Comparison of ENCODE assay signal across 11 cellular contexts in genomic region chrX:98077440-98077839, GRCh38.
"Had no signal": no experiment of that assay in that cellular context is flagged by ENCODE, and none has a peak within 500 bp of the region (broad histone marks: within the 10 kb centered on the region; RNA-seq: fewer than 3 reads in every experiment).

No MANE protein-coding gene starts in this region.

- H3K36me3 ChIP-seq: HAP-1 had no signal

- H3K4me1 ChIP-seq: HAP-1 had no signal

- H3K9me3 Mint-ChIP-seq: HFFc6 had no signal

- H3K9me3 ChIP-seq: HAP-1 had no signal

- H3K27ac Mint-ChIP-seq: GM23338, H9, HFFc6 had no signal

- FAIRE-seq: H1, H54 had no signal

- H3K4me2 ChIP-seq: GM23338 had no signal

- ATAC-seq: GM23338, HCT116 had no signal

- H3K27ac ChIP-seq: GM23248 had no signal

- H3K9ac ChIP-seq: GM23248 had no signal

- H3K4me3 ChIP-seq: GM23248, GM23338, HAP-1 had no signal

- H2AFZ ChIP-seq: GM23248, GM23338 had no signal

- H3K4me3 Mint-ChIP-seq: GM23338, H9, HFFc6 had no signal

- DNase-seq: GM23248, GOT3, H7, H9, HCEC 1CT, HFFc6 had no signal
